10 cellular contexts compared by ENCODE assay signal in the genomic region with DNA sequence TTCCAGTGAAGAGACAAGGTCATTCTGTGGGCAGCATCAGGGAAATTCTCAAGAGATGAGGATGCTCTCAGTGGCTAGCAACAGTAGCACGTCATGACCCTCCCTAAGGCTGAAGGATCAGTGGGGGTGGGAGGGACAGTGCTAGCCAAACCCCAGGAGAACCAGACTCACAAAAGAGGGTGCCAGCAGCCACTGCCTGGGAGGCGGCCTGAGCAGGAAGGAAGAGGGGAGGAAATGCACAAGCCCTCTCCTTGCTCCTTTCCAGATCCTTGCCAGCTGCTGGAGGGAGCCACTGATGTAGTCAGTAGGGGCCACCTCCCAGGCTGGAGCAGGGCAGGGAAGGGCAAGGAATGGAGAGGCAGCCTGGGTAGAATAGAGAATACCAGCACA.
DNase-seq lines count a peak whose midpoint lies in the region; ATAC-seq and TF ChIP-seq lines count a peak whose summit lies in the region.
"Had no signal": no experiment of that assay in that cellular context is flagged by ENCODE, and none has a peak within 500 bp of the region (broad histone marks: within the 10 kb centered on the region; RNA-seq: fewer than 3 reads in every experiment).

No MANE protein-coding gene starts in this region.

- H3K27me3 ChIP-seq in mesenchymal stem cell (ENCODE audit: control insufficient read depth in 1 of 2, insufficient read depth in 1 of 2, low read length in 2 of 2) = no peaks in the 10 kb centered on the region
- no peaks in the 10 kb centered on the region for H3K27me3 ChIP-seq in upper lobe of right lung
- no peaks in the 10 kb centered on the region for H3K27me3 ChIP-seq in effector memory CD4-positive, alpha-beta T cell (replicated peaks; ENCODE audit: control insufficient read depth, insufficient read depth, low read length, poor library complexity, severe bottlenecking)

- no peak overlapping the region for H2BK15ac ChIP-seq in mesenchymal stem cell (ENCODE audit: low read depth, poor library complexity, severe bottlenecking)

- no peak overlapping the region for H3K4ac ChIP-seq in mesenchymal stem cell (ENCODE audit: low read depth in 1 of 2, low read length in 2 of 2)

- peak overlapping the region; percentile 8 for H2AK5ac ChIP-seq in mesenchymal stem cell (ENCODE audit: low read length, severe bottlenecking)

- H3K9me3 ChIP-seq in mesenchymal stem cell (ENCODE audit: control insufficient read depth, low read length) = no peaks in the 10 kb centered on the region
- H3K9me3 ChIP-seq in upper lobe of right lung = no peaks in the 10 kb centered on the region
- no peaks in the 10 kb centered on the region for H3K9me3 ChIP-seq in effector memory CD4-positive, alpha-beta T cell (ENCODE audit: control insufficient read depth, low read length)

- H3K4me3 ChIP-seq in choroid plexus epithelial cell (ENCODE audit: low read depth, low read length) = no peak overlapping the region
- H3K4me3 ChIP-seq in mesenchymal stem cell (ENCODE audit: insufficient read depth in 1 of 2, low read depth in 1 of 2, low read length in 2 of 2) = no peak overlapping the region
- no peak overlapping the region for H3K4me3 ChIP-seq in upper lobe of right lung
- H3K4me3 ChIP-seq in effector memory CD4-positive, alpha-beta T cell (ENCODE audit: insufficient read depth, low read depth, low read length, poor library complexity, severe bottlenecking) = no peak overlapping the region

- ATAC-seq in upper lobe of right lung (peak; percentile 27), GM19351 (IDR thresholded peaks at IDR 0.05; ENCODE audit: unreplicated experiment) (no peak)

- H4K8ac ChIP-seq in mesenchymal stem cell (ENCODE audit: low read length) = no peak overlapping the region

- H3K4me1 ChIP-seq in mesenchymal stem cell (ENCODE audit: control insufficient read depth, insufficient read depth, low read depth, low read length) (peaks cover 32% of the 10 kb centered on the region), upper lobe of right lung (peaks cover 8% of the 10 kb centered on the region)
- H3K4me1 ChIP-seq in effector memory CD4-positive, alpha-beta T cell (ENCODE audit: control insufficient read depth, insufficient read depth, low read length, poor library complexity, severe bottlenecking) = no peaks in the 10 kb centered on the region

- H2AFZ ChIP-seq in mesenchymal stem cell (ENCODE audit: low read depth, low read length) = no peak overlapping the region

- H3K23ac ChIP-seq in mesenchymal stem cell (ENCODE audit: low read length in 2 of 2) = no peak overlapping the region

- no peak overlapping the region for H3K14ac ChIP-seq in mesenchymal stem cell (ENCODE audit: low read length in 2 of 2)

- no peaks in the 10 kb centered on the region for H3K36me3 ChIP-seq in mesenchymal stem cell (ENCODE audit: control insufficient read depth in 1 of 2, insufficient read depth in 2 of 2, low read depth in 1 of 2, low read length in 2 of 2)
- no peaks in the 10 kb centered on the region for H3K36me3 ChIP-seq in upper lobe of right lung
- no peaks in the 10 kb centered on the region for H3K36me3 ChIP-seq in effector memory CD4-positive, alpha-beta T cell (ENCODE audit: control insufficient read depth, insufficient read depth, low read length)

- WGBS in mesenchymal stem cell = 22% methylated on average over 2 of the region's 2 CpGs

- peak overlapping the region in 1 of 2 experiments; percentile 22 for H2BK12ac ChIP-seq in mesenchymal stem cell (ENCODE audit: low read length in 2 of 2)

- no peaks in the 10 kb centered on the region for H3K79me1 ChIP-seq in mesenchymal stem cell (replicated peaks; ENCODE audit: low read length, poor library complexity, severe bottlenecking)

- H2BK120ac ChIP-seq in mesenchymal stem cell (ENCODE audit: low read depth, low read length) = no peak overlapping the region

- no peak overlapping the region for H3K4me2 ChIP-seq in mesenchymal stem cell (ENCODE audit: low read length, poor library complexity, severe bottlenecking)

- H2BK5ac ChIP-seq in mesenchymal stem cell (ENCODE audit: low read depth, low read length, poor library complexity, severe bottlenecking) = peak overlapping the region; percentile 69

- H3K27ac ChIP-seq in mesenchymal stem cell (ENCODE audit: low read length, poor library complexity, severe bottlenecking) = peak overlapping the region; percentile 92
- H3K27ac ChIP-seq in upper lobe of right lung = peak overlapping the region; percentile 36
- no peak overlapping the region for H3K27ac ChIP-seq in effector memory CD4-positive, alpha-beta T cell (ENCODE audit: insufficient read depth, low read length, poor library complexity, severe bottlenecking)
- H3K27ac ChIP-seq: 22Rv1 had no signal

- H3K18ac ChIP-seq in mesenchymal stem cell (ENCODE audit: low read depth in 1 of 2, low read length in 2 of 2) = peak overlapping the region in 1 of 2 experiments; percentile 16

- no peak overlapping the region for H4K91ac ChIP-seq in mesenchymal stem cell (ENCODE audit: low read length)

- intact Hi-C loops in upper lobe of right lung (cut with DNase I) = no loop called here

- TF ChIP-seq CTCF in choroid plexus epithelial cell (conservative IDR thresholded peaks at IDR 0.05; ENCODE audit: low read depth, low read length) (no peak), upper lobe of right lung (IDR thresholded peaks at IDR 0.05) (no peak)

- H3K9ac ChIP-seq in mesenchymal stem cell (ENCODE audit: low read length) = peak overlapping the region; percentile 30

- DNase-seq in DMS53 (lab: John Stamatoyannopoulos, UW) = peak; percentile 46
- DNase-seq in DMS53 treated with DMSO at 0.1 percent for 48 hours (lab: John Stamatoyannopoulos, UW; ENCODE audit: unreplicated experiment) = no peak
- peak; percentile 54 for DNase-seq in choroid plexus epithelial cell (ENCODE audit: low read depth)
- DNase-seq in mesenchymal stem cell = peak; percentile 87
- DNase-seq in upper lobe of right lung = no peak
- no peak for DNase-seq in DMS79 treated with DMSO at 0.1 percent for 48 hours (lab: John Stamatoyannopoulos, UW)
- no peak for DNase-seq in effector memory CD4-positive, alpha-beta T cell
- DNase-seq: MM.1S had no signal

Comparison
In these comparisons a context has a peak if more than half of its experiments do, and no peak if none do; other contexts are left out.
1. DNase-seq: peak in DMS53 (single experiment), choroid plexus epithelial cell (single experiment) and mesenchymal stem cell (single experiment); none in DMS53 treated with DMSO at 0.1 percent for 48 hours (single experiment), upper lobe of right lung (single experiment), DMS79 treated with DMSO at 0.1 percent for 48 hours (single experiment) and effector memory CD4-positive, alpha-beta T cell (0 of 3).